ENCODE assay signal across 15 cellular contexts in genomic region chr6:137277971-137278602, GRCh38. TPM values are rescaled to one million over a fixed set of nuclear protein-coding genes. Genes with fewer than 3 reads are reported as not detected.
DNase-seq lines count a peak whose midpoint lies in the region; ATAC-seq, FAIRE-seq and TF ChIP-seq lines count a peak whose summit lies in the region.
"Had no signal": no experiment of that assay in that cellular context is flagged by ENCODE, and none has a peak within 500 bp of the region (broad histone marks: within the 10 kb centered on the region; RNA-seq: fewer than 3 reads in every experiment).

No MANE protein-coding gene starts in this region.

- DNase-seq in A172 (ENCODE audit: low spot score) (peak; percentile 73), HEK293T (ENCODE audit: extremely low spot score) (peak; percentile 45), foreskin fibroblast (peak; percentile 77 to 90), NCI-H1694 (lab: John Stamatoyannopoulos, UW) (no peak), hypothalamus (lab: John Stamatoyannopoulos, UW) (no peak)
- no peak for DNase-seq in stimulated activated CD4-positive, alpha-beta T cell treated with anti-CD3 and anti-CD28 coated beads, Interleukin-4, amount 100 ng/mL, for 1 hour
- DNase-seq: activated CD4-positive, alpha-beta T cell treated with anti-CD3 and anti-CD28 coated beads, Interleukin-2, amount 50 U/mL, for 48 hours; activated naive CD8-positive, alpha-beta T cell treated with anti-CD3 and anti-CD28 coated beads for 36 hours; NCI-H1105; RPMI8226; stimulated activated CD4-positive, alpha-beta T cell treated with anti-CD3 and anti-CD28 coated beads, Interleukin-15, amount 100 ng/mL, for 24 hours; stimulated activated naive CD8-positive, alpha-beta T cell treated with anti-CD3 and anti-CD28 coated beads, Interleukin-15, Interleukin-2, amounts not matched to agents 100 U/mL and 50 U/mL, for 24 hours had no signal

- CTCF ChIA-PET in HEK293T (lab: Yijun Ruan, JAX) = interaction anchor here (1.4 kb wide), 1 partner anchor 14 kb away, joined by 7 read pairs; no protein-coding TSS in a partner anchor

- POLR2A ChIA-PET in HEK293T (lab: Yijun Ruan, JAX) = no interaction called here

- H3K4me3 ChIP-seq in foreskin fibroblast (ENCODE audit: low read depth in 1 of 2, low read length in 2 of 2) = no peak overlapping the region

- TF ChIP-seq CTCF in foreskin fibroblast (IDR thresholded peaks at IDR 0.05; ENCODE audit: low read depth, low read length) = no peak

- ATAC-seq in HG02885 (IDR thresholded peaks at IDR 0.05; ENCODE audit: poor library complexity, unreplicated experiment) = no peak
- ATAC-seq: stimulated activated naive CD8-positive, alpha-beta T cell treated with anti-CD3 and anti-CD28 coated beads, Interleukin-15, Interleukin-2, amounts not matched to agents 100 U/mL and 50 U/mL, for 24 hours had no signal

- peak; percentile 99 for FAIRE-seq in TTC549 (lab: Jason Lieb, UNC)
- FAIRE-seq: frontal cortex had no signal

TF ChIP-seq in HEK293T, 16 proteins besides CTCF, POLR2A, EP300 and RAD21:
- TF ChIP-seq LEF1 (IDR thresholded peaks at IDR 0.05; ENCODE audit: borderline replicate concordance) = no peak
- peak; percentile 93 for TF ChIP-seq ZNF384 (IDR thresholded peaks at IDR 0.05)
- TF ChIP-seq TARDBP (IDR thresholded peaks at IDR 0.05) = no peak
- TF ChIP-seq, protein P1, sequence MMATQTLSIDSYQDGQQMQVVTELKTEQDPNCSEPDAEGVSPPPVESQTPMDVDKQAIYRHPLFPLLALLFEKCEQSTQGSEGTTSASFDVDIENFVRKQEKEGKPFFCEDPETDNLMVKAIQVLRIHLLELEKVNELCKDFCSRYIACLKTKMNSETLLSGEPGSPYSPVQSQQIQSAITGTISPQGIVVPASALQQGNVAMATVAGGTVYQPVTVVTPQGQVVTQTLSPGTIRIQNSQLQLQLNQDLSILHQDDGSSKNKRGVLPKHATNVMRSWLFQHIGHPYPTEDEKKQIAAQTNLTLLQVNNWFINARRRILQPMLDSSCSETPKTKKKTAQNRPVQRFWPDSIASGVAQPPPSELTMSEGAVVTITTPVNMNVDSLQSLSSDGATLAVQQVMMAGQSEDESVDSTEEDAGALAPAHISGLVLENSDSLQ (IDR thresholded peaks at IDR 0.05) = peak; percentile 85
- TF ChIP-seq L3MBTL2 (conservative IDR thresholded peaks at IDR 0.05) = peak; percentile 40; the same call in 1 of the 2 replicates
- TF ChIP-seq FOXA1 (IDR thresholded peaks at IDR 0.05) = peak; percentile 74

RNA-seq across cellular contexts. Expression of gene IFNGR1, which starts 58.9 kb away (rescaled TPM):
- 31.9 and 34.6 TPM in 2 replicates for total RNA-seq in A172 (2014; rRNA removed; shearing (Covaris generic))

Comparison
In these comparisons a context has a peak if more than half of its experiments do, and no peak if none do; other contexts are left out.
1. DNase-seq: peak in A172 (single experiment), HEK293T (single experiment) and foreskin fibroblast (2 of 2); none in stimulated activated CD4-positive, alpha-beta T cell treated with anti-CD3 and anti-CD28 coated beads, Interleukin-4, amount 100 ng/mL, for 1 hour (single experiment), NCI-H1694 (single experiment) and hypothalamus (0 of 51).